8 cellular contexts compared by ENCODE assay signal in the genomic region with DNA sequence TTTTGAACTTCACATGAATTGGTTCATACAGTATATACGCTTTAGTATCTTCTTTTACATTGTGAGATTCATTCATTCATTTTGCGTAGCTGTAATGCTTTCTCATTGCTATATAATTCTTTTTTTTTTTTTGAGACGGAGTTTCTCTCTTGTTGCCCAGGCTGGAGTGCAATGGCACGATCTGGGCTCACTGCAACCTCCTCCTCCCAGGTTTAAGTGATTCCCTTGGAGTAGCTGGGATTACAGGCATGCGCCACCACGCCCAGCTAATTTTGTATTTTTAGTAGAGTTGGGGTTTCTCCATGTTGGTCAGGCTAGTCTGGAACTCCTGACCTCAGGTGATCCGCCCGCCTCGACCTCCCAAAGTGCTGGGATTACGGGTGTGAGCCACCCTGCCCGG. TPM values are rescaled to one million over a fixed set of nuclear protein-coding genes. Genes with fewer than 3 reads are reported as not detected.
DNase-seq lines count a peak whose midpoint lies in the region; ATAC-seq and TF ChIP-seq lines count a peak whose summit lies in the region.
"Not testable (repeated sequence)": the region's sequence is repeated elsewhere in the genome, so short reads cannot be mapped to it uniquely, and the experiment has no call there.

No MANE protein-coding gene starts in this region.

- not testable (repeated sequence) for H3K23ac ChIP-seq in H9 (ENCODE audit: insufficient read length, low read depth, low read length)

- H3K4me2 ChIP-seq in H9 (ENCODE audit: insufficient read depth, insufficient read length, low read length) (peak overlapping the region; percentile 72), OCI-LY3 (ENCODE audit: low read length) (peak overlapping the region; percentile 75)

- DNase-seq in AG04450 (ENCODE audit: low read depth, low spot score); H9; activated CD8-positive, alpha-beta T cell treated with anti-CD3 and anti-CD28 coated beads, Interleukin-2, amount 10 ng/mL, durations not matched to agents 7 days and 5 days; MCF 10A (ENCODE audit: unreplicated experiment); fibroblast of pulmonary artery (ENCODE audit: low read depth); retinal pigment epithelial cell (ENCODE audit: low read depth): not testable (repeated sequence)

- H2BK120ac ChIP-seq in H9 (ENCODE audit: low read depth, low read length, poor library complexity, severe bottlenecking), result not testable (repeated sequence)

- POLR2A ChIA-PET in AG04450 (lab: Yijun Ruan, JAX), result not testable (repeated sequence)
- POLR2A ChIA-PET in activated CD8-positive, alpha-beta T cell treated with anti-CD3 and anti-CD28 coated beads, Interleukin-2, amount 10 ng/mL, durations not matched to agents 7 days and 5 days (lab: Charles Lee), result interaction anchor here (4.0 kb wide), 1 partner anchor 241 kb away, joined by 12 read pairs; a partner anchor contains a TSS
- POLR2A ChIA-PET in MCF 10A (lab: Yijun Ruan, JAX), result interaction anchor here (0.6 to 9.4 kb wide), 9 partner anchors 16 to 605 kb away, joined by 3 to 118 read pairs (median 4); a partner anchor contains a TSS

- H3K9ac ChIP-seq in H9 (ENCODE audit: extremely low read depth, insufficient read length, low read length), result not testable (repeated sequence)
- 0 out of 2 replicates have a peak overlapping the region, but pooled peaks have one; percentile 80 for H3K9ac ChIP-seq in OCI-LY3 (ENCODE audit: low read length)

- not testable (repeated sequence) for H4K8ac ChIP-seq in H9 (replicated peaks; ENCODE audit: insufficient read length, low read depth, low read length)

- not testable (repeated sequence) for H3K9me3 ChIP-seq in AG04450 (ENCODE audit: control insufficient read depth, insufficient read depth, low read length); H9 (ENCODE audit: control insufficient read depth, low read depth, low read length); OCI-LY3 (ENCODE audit: insufficient read depth, low read length); mesodermal cell (ENCODE audit: control insufficient read depth, low read length)

- not testable (repeated sequence) for H3K4ac ChIP-seq in H9 (ENCODE audit: low read depth, low read length)

- H3K4me3 ChIP-seq in AG04450 (ENCODE audit: low read depth, low read length) (peak overlapping the region; percentile 96), OCI-LY3 (ENCODE audit: low read length) (peak overlapping the region; percentile 92), fibroblast of pulmonary artery (replicated peaks; ENCODE audit: low read depth, low read length) (peak overlapping the region; percentile 81), mesodermal cell (ENCODE audit: extremely low read depth, insufficient read depth, low read length, poor library complexity, severe bottlenecking) (peak overlapping the region; percentile 86), retinal pigment epithelial cell (ENCODE audit: low read length) (peak overlapping the region; percentile 82)

- H3K56ac ChIP-seq in H9 (ENCODE audit: insufficient read length, low read depth, low read length), result not testable (repeated sequence)

- H3T11ph ChIP-seq in H9 (ENCODE audit: low read length), result not testable (repeated sequence)

- H3K27me3 ChIP-seq in AG04450 (ENCODE audit: control insufficient read depth, insufficient read depth, low read length); H9 (ENCODE audit: insufficient read depth, low read length); OCI-LY3 (ENCODE audit: low read depth, low read length): not testable (repeated sequence)

- H2BK5ac ChIP-seq in H9 (ENCODE audit: insufficient read length, low read length), result not testable (repeated sequence)

- not testable (repeated sequence) for H4K91ac ChIP-seq in H9 (ENCODE audit: insufficient read length, low read depth, low read length)

- H3K36me3 ChIP-seq in OCI-LY3 (replicated peaks; ENCODE audit: low read depth, low read length); mesodermal cell (ENCODE audit: control insufficient read depth, insufficient read depth, low read length): not testable (repeated sequence)

- ATAC-seq in activated CD8-positive, alpha-beta T cell treated with anti-CD3 and anti-CD28 coated beads, Interleukin-2, amount 10 ng/mL, durations not matched to agents 7 days and 5 days, result not testable (repeated sequence)

- H2BK15ac ChIP-seq in H9 (ENCODE audit: low read depth, low read length), result not testable (repeated sequence)

- H4K5ac ChIP-seq in H9 (ENCODE audit: insufficient read length, low read depth, low read length), result not testable (repeated sequence)

- not testable (repeated sequence) for H2AFZ ChIP-seq in H9 (ENCODE audit: low read length); OCI-LY3 (ENCODE audit: low read depth, low read length)

- H3K14ac ChIP-seq in H9 (ENCODE audit: insufficient read depth, low read length), result not testable (repeated sequence)

- intact Hi-C loops in MCF 10A (cut with micrococcal nuclease), result not testable (repeated sequence)

- not testable (repeated sequence) for H2AK5ac ChIP-seq in H9 (ENCODE audit: insufficient read length, low read length)

- not testable (repeated sequence) for H4K20me1 ChIP-seq in H9 (ENCODE audit: control insufficient read depth, insufficient read depth, insufficient read length); OCI-LY3 (ENCODE audit: insufficient read depth, low read length)

- not testable (repeated sequence) for H3K9me3 Mint-ChIP-seq in H9; activated CD8-positive, alpha-beta T cell treated with anti-CD3 and anti-CD28 coated beads, Interleukin-2, amount 10 ng/mL, durations not matched to agents 7 days and 5 days (ENCODE audit: insufficient read depth); MCF 10A (ENCODE audit: unreplicated experiment)

- H3K4me3 Mint-ChIP-seq in H9 (peak overlapping the region; percentile 99 to 100), MCF 10A (ENCODE audit: unreplicated experiment) (peak overlapping the region; percentile 83)
- H3K4me3 Mint-ChIP-seq in activated CD8-positive, alpha-beta T cell treated with anti-CD3 and anti-CD28 coated beads, Interleukin-2, amount 10 ng/mL, durations not matched to agents 7 days and 5 days, result peak overlapping the region; percentile 91

- H3K23me2 ChIP-seq in H9 (ENCODE audit: insufficient read length, low read depth, low read length, poor library complexity, severe bottlenecking), result not testable (repeated sequence)

- H3K18ac ChIP-seq in H9 (ENCODE audit: insufficient read length, low read depth, low read length), result not testable (repeated sequence)

- not testable (repeated sequence) for H2BK20ac ChIP-seq in H9 (ENCODE audit: low read depth, low read length, poor library complexity, severe bottlenecking)

- not testable (repeated sequence) for H3K27ac ChIP-seq in AG04450 (ENCODE audit: low read depth, low read length); H9 (ENCODE audit: insufficient read length, low read depth, low read length); OCI-LY3 (ENCODE audit: low read length); mesodermal cell (ENCODE audit: low read depth, low read length, severe bottlenecking)

- not testable (repeated sequence) for H3K27ac Mint-ChIP-seq in H9
- H3K27ac Mint-ChIP-seq in activated CD8-positive, alpha-beta T cell treated with anti-CD3 and anti-CD28 coated beads, Interleukin-2, amount 10 ng/mL, durations not matched to agents 7 days and 5 days, result peak overlapping the region; percentile 68
- peak overlapping the region; percentile 90 for H3K27ac Mint-ChIP-seq in MCF 10A (ENCODE audit: low read depth, unreplicated experiment)

- CTCF ChIA-PET in AG04450 (lab: Charles Lee), result interaction anchor here (1.1 to 1.4 kb wide), 2 partner anchors 20 to 172 kb away, joined by 4 to 5 read pairs; no protein-coding TSS in a partner anchor
- CTCF ChIA-PET in activated CD8-positive, alpha-beta T cell treated with anti-CD3 and anti-CD28 coated beads, Interleukin-2, amount 10 ng/mL, durations not matched to agents 7 days and 5 days (lab: Charles Lee), result interaction anchor here (0.6 to 1.8 kb wide), 2 partner anchors 24 to 50 kb away, joined by 4 to 5 read pairs; no protein-coding TSS in a partner anchor
- CTCF ChIA-PET in MCF 10A (lab: Yijun Ruan, JAX), result interaction anchor here (0.6 to 1.5 kb wide), 3 partner anchors 21 to 373 kb away, joined by 3 to 12 read pairs (median 3); no protein-coding TSS in a partner anchor

- no CpG with 5 or more reads among the region's 11 CpGs for WGBS in H9 (ENCODE audit: extremely low coverage, insufficient read length, low lambda C conversion rate)
- WGBS in mesodermal cell (ENCODE audit: insufficient coverage in 2 of 2), 2 experiments, result 78 to 100% methylated on average over 2 to 4 of the region's 11 CpGs

- H2BK12ac ChIP-seq in H9 (ENCODE audit: insufficient read length, low read depth, low read length), result not testable (repeated sequence)

- not testable (repeated sequence) for BruUV-seq in MCF 10A (replicated peaks; lab: Mats Ljungman, UMichigan)

- not testable (repeated sequence) for H3K79me1 ChIP-seq in H9 (ENCODE audit: insufficient read depth, low read depth, low read length, poor library complexity, severe bottlenecking)

- H3K27me3 Mint-ChIP-seq in H9 (ENCODE audit: low read depth); activated CD8-positive, alpha-beta T cell treated with anti-CD3 and anti-CD28 coated beads, Interleukin-2, amount 10 ng/mL, durations not matched to agents 7 days and 5 days (ENCODE audit: low read depth); MCF 10A (ENCODE audit: insufficient read depth, unreplicated experiment): not testable (repeated sequence)

- H3K4me1 Mint-ChIP-seq in H9 (peaks cover 25 to 36% of the 10 kb centered on the region in 2 experiments), MCF 10A (ENCODE audit: insufficient read depth, unreplicated experiment) (peaks cover 16% of the 10 kb centered on the region)
- peaks cover 42% of the 10 kb centered on the region for H3K4me1 Mint-ChIP-seq in activated CD8-positive, alpha-beta T cell treated with anti-CD3 and anti-CD28 coated beads, Interleukin-2, amount 10 ng/mL, durations not matched to agents 7 days and 5 days (ENCODE audit: low read depth)

- not testable (repeated sequence) for H3K4me1 ChIP-seq in H9 (ENCODE audit: insufficient read depth, low read length); OCI-LY3 (ENCODE audit: low read length); mesodermal cell (ENCODE audit: control insufficient read depth, insufficient read depth, low read length, poor library complexity, severe bottlenecking)

- not testable (repeated sequence) for H3K79me2 ChIP-seq in H9 (ENCODE audit: insufficient read depth, low read length)
- H3K79me2 ChIP-seq in OCI-LY3 (ENCODE audit: low read length), result peaks cover 54% of the 10 kb centered on the region

- H3K36me3 Mint-ChIP-seq in H9 (ENCODE audit: insufficient read depth in 1 of 3, low read depth in 3 of 3); activated CD8-positive, alpha-beta T cell treated with anti-CD3 and anti-CD28 coated beads, Interleukin-2, amount 10 ng/mL, durations not matched to agents 7 days and 5 days (ENCODE audit: low read depth): not testable (repeated sequence)
- peaks cover 23% of the 10 kb centered on the region for H3K36me3 Mint-ChIP-seq in MCF 10A (ENCODE audit: insufficient read depth, unreplicated experiment)

- TF ChIP-seq CTCF in AG04450 (IDR thresholded peaks at IDR 0.05; ENCODE audit: low read depth, low read length); H9 (conservative IDR thresholded peaks at IDR 0.05); OCI-LY3 (IDR thresholded peaks at IDR 0.05; ENCODE audit: low read depth, low read length); MCF 10A (IDR thresholded peaks at IDR 0.05; ENCODE audit: unreplicated experiment); fibroblast of pulmonary artery (IDR thresholded peaks at IDR 0.05; ENCODE audit: low read length, missing control alignments); retinal pigment epithelial cell (conservative IDR thresholded peaks at IDR 0.05; ENCODE audit: low read depth, low read length): not testable (repeated sequence)

RNA-seq across cellular contexts. Expression of a gene that starts 1.3 kb away (rescaled TPM):
- polyA plus RNA-seq in AG04450 (2011; rRNA removed), result 42.2 and 48.2 TPM in 2 replicates
- 33.5 and 38.9 TPM in 2 replicates for polyA minus RNA-seq in AG04450 (2011; rRNA and poly(A)+ RNA removed)
- total RNA-seq in H9 (2021) (43.5 and 47.5 TPM in 2 replicates), MCF 10A (2022) (36.4 and 44.8 TPM in 2 replicates)
- 10 to 100 TPM; 55.7 to 58.4 TPM for total RNA-seq in activated CD8-positive, alpha-beta T cell treated with anti-CD3 and anti-CD28 coated beads, Interleukin-2, amount 10 ng/mL, durations not matched to agents 7 days and 5 days
- 31.9 TPM for polyA plus RNA-seq in mesodermal cell (2013, experiment 1 of 2)
- polyA plus RNA-seq in mesodermal cell (2013, experiment 2 of 2), result 35.2 TPM

RNA-seq across cellular contexts. Expression of a gene that starts 5.3 kb away (rescaled TPM):
- polyA plus RNA-seq in AG04450 (2011; rRNA removed), result 68.7 and 69.2 TPM in 2 replicates
- 43.3 and 50.3 TPM in 2 replicates for polyA minus RNA-seq in AG04450 (2011; rRNA and poly(A)+ RNA removed)
- total RNA-seq in H9 (2021) (112 and 116 TPM in 2 replicates), MCF 10A (2022) (84.6 and 114 TPM in 2 replicates)
- total RNA-seq in activated CD8-positive, alpha-beta T cell treated with anti-CD3 and anti-CD28 coated beads, Interleukin-2, amount 10 ng/mL, durations not matched to agents 7 days and 5 days, result 100 to 1,000 TPM; 126 to 132 TPM
- 114 TPM for polyA plus RNA-seq in mesodermal cell (2013, experiment 1 of 2)
- polyA plus RNA-seq in mesodermal cell (2013, experiment 2 of 2), result 114 TPM
